Comparison of ENCODE assay signal across 9 cellular contexts in genomic region chr7:75711634-75712494, GRCh38. TPM values are rescaled to one million over a fixed set of nuclear protein-coding genes. Genes with fewer than 3 reads are reported as not detected.
DNase-seq lines count a peak whose midpoint lies in the region; ATAC-seq and TF ChIP-seq lines count a peak whose summit lies in the region.
"Had no signal": no experiment of that assay in that cellular context is flagged by ENCODE, and none has a peak within 500 bp of the region (broad histone marks: within the 10 kb centered on the region; RNA-seq: fewer than 3 reads in every experiment).

No MANE protein-coding gene starts in this region.

- H3K27ac ChIP-seq in DOHH2 (ENCODE audit: low read depth, low read length) (no peak overlapping the region), parathyroid adenoma (peak overlapping the region; percentile 48), neuronal stem cell (replicated peaks; ENCODE audit: low read length) (no peak overlapping the region)

- no CpG with 5 or more reads among the region's 10 CpGs for WGBS in neuronal stem cell (ENCODE audit: extremely low coverage in 2 of 2, insufficient read length in 2 of 2, insufficient replicate concordance in 1 of 2), 2 donors

- H3K9me2 ChIP-seq in DOHH2 (replicated peaks; ENCODE audit: control insufficient read depth, low read length): no peaks in the 10 kb centered on the region

- no peak for ATAC-seq in HG03354 (IDR thresholded peaks at IDR 0.05; ENCODE audit: poor library complexity, severe bottlenecking, unreplicated experiment)

- H3K9me3 Mint-ChIP-seq in activated CD4-positive, alpha-beta T cell treated with anti-CD3 and anti-CD28 coated beads, Interleukin-2, amount 10 ng/mL, durations not matched to agents 7 days and 5 days: peaks cover 15% of the 10 kb centered on the region

- CTCF ChIA-PET in activated CD4-positive, alpha-beta T cell treated with anti-CD3 and anti-CD28 coated beads, Interleukin-2, amount 10 ng/mL, durations not matched to agents 7 days and 5 days (lab: Charles Lee): interaction anchor here (0.6 to 1.1 kb wide), 3 partner anchors 12 to 103 kb away, joined by 3 read pairs; no protein-coding TSS in a partner anchor

- H2AK5ac ChIP-seq in neuronal stem cell (ENCODE audit: low read depth, low read length): no peak overlapping the region

- no peak overlapping the region for H2BK12ac ChIP-seq in neuronal stem cell (ENCODE audit: low read length)

- no peak overlapping the region for H4K8ac ChIP-seq in neuronal stem cell (ENCODE audit: low read depth, low read length)

- peaks cover 2% of the 10 kb centered on the region for H3K36me3 Mint-ChIP-seq in activated CD4-positive, alpha-beta T cell treated with anti-CD3 and anti-CD28 coated beads, Interleukin-2, amount 10 ng/mL, durations not matched to agents 7 days and 5 days (ENCODE audit: low read depth)

- H3K36me3 ChIP-seq in DOHH2 (ENCODE audit: control insufficient read depth, low read length): no peaks in the 10 kb centered on the region
- H3K36me3 ChIP-seq in parathyroid adenoma (ENCODE audit: control insufficient read depth, insufficient read depth, low read length): no peaks in the 10 kb centered on the region
- no peaks in the 10 kb centered on the region for H3K36me3 ChIP-seq in neuronal stem cell (replicated peaks in 1 of 2; ENCODE audit: control insufficient read depth in 2 of 2, insufficient read depth in 2 of 2, low read length in 2 of 2)

- H3K4me1 Mint-ChIP-seq in activated CD4-positive, alpha-beta T cell treated with anti-CD3 and anti-CD28 coated beads, Interleukin-2, amount 10 ng/mL, durations not matched to agents 7 days and 5 days: peaks cover 3% of the 10 kb centered on the region

- POLR2A ChIA-PET in activated CD4-positive, alpha-beta T cell treated with anti-CD3 and anti-CD28 coated beads, Interleukin-2, amount 10 ng/mL, durations not matched to agents 7 days and 5 days (lab: Charles Lee): no interaction called here

- H4K91ac ChIP-seq in neuronal stem cell (ENCODE audit: low read depth, low read length, poor library complexity): no peak overlapping the region

- H3K4me1 ChIP-seq in DOHH2 (ENCODE audit: control insufficient read depth, low read length) (peaks cover 16% of the 10 kb centered on the region), parathyroid adenoma (no peaks in the 10 kb centered on the region), neuronal stem cell (ENCODE audit: control insufficient read depth in 2 of 2, insufficient read depth in 1 of 2, low read depth in 1 of 2, low read length in 2 of 2) (no peaks in the 10 kb centered on the region)

- no peaks in the 10 kb centered on the region for H3F3A ChIP-seq in DOHH2 (ENCODE audit: control insufficient read depth, insufficient read depth)

- no peak overlapping the region for H2BK120ac ChIP-seq in neuronal stem cell (ENCODE audit: low read depth, low read length)

- H4K20me1 ChIP-seq in DOHH2 (ENCODE audit: control insufficient read depth, insufficient read depth, low read depth, low read length): no peaks in the 10 kb centered on the region

- H3K79me1 ChIP-seq in neuronal stem cell (ENCODE audit: low read depth, low read length): peaks cover under 1% of the 10 kb centered on the region

- H2BK5ac ChIP-seq in neuronal stem cell (ENCODE audit: low read length): no peak overlapping the region

- peaks cover 18% of the 10 kb centered on the region for H3K27me3 Mint-ChIP-seq in activated CD4-positive, alpha-beta T cell treated with anti-CD3 and anti-CD28 coated beads, Interleukin-2, amount 10 ng/mL, durations not matched to agents 7 days and 5 days

- no peak overlapping the region for H3K27ac Mint-ChIP-seq in activated CD4-positive, alpha-beta T cell treated with anti-CD3 and anti-CD28 coated beads, Interleukin-2, amount 10 ng/mL, durations not matched to agents 7 days and 5 days

- H3K14ac ChIP-seq in neuronal stem cell (ENCODE audit: low read length): no peak overlapping the region

- H3K18ac ChIP-seq in neuronal stem cell (ENCODE audit: low read length): no peak overlapping the region

- H3K79me2 ChIP-seq in DOHH2 (ENCODE audit: control insufficient read depth, low read length) (no peaks in the 10 kb centered on the region), parathyroid adenoma (peaks cover 4% of the 10 kb centered on the region)

- no peaks in the 10 kb centered on the region; the same call in 1 of the 2 replicates for H3K27me3 ChIP-seq in DOHH2 (ENCODE audit: control insufficient read depth, low read length)
- no peaks in the 10 kb centered on the region for H3K27me3 ChIP-seq in parathyroid adenoma (ENCODE audit: control insufficient read depth, insufficient read depth, low read length)
- H3K27me3 ChIP-seq in neuronal stem cell (ENCODE audit: control insufficient read depth in 3 of 3, insufficient read depth in 3 of 3, low read depth in 1 of 3, low read length in 3 of 3): no peaks in the 10 kb centered on the region

- no peak overlapping the region for H3K4ac ChIP-seq in neuronal stem cell (ENCODE audit: low read length)

- H3K23ac ChIP-seq in neuronal stem cell (ENCODE audit: low read depth, low read length, poor library complexity): no peak overlapping the region

- peak overlapping the region; percentile 35 for H3K4me3 ChIP-seq in DOHH2 (ENCODE audit: low read length)
- no peak overlapping the region for H3K4me3 ChIP-seq in fibroblast of the aortic adventitia (ENCODE audit: low read depth, low read length)
- H3K4me3 ChIP-seq in parathyroid adenoma (ENCODE audit: low read depth, low read length): no peak overlapping the region
- H3K4me3 ChIP-seq in neuronal stem cell (ENCODE audit: low read length in 2 of 2): no peak overlapping the region

- H3K4me2 ChIP-seq in DOHH2 (ENCODE audit: low read length): peak overlapping the region; percentile 65
- H3K4me2 ChIP-seq in parathyroid adenoma (ENCODE audit: low read length): no peak overlapping the region
- no peak overlapping the region for H3K4me2 ChIP-seq in neuronal stem cell (ENCODE audit: insufficient read depth, low read length, poor library complexity, severe bottlenecking)

- no peak overlapping the region for H3K9ac ChIP-seq in parathyroid adenoma
- no peak overlapping the region for H3K9ac ChIP-seq in neuronal stem cell (ENCODE audit: low read depth, low read length, poor library complexity)

- DNase-seq in fibroblast of the aortic adventitia (ENCODE audit: low read depth) (peak; percentile 53), NCI-H1436 (lab: John Stamatoyannopoulos, UW) (no peak), neuronal stem cell (ENCODE audit: low spot score) (no peak)
- no peak for DNase-seq in activated CD4-positive, alpha-beta T cell treated with anti-CD3 and anti-CD28 coated beads, Interleukin-2, amount 10 ng/mL, durations not matched to agents 7 days and 5 days
- DNase-seq: glutamatergic neuron had no signal

- H2BK15ac ChIP-seq in neuronal stem cell (ENCODE audit: low read length): no peak overlapping the region

- H2AFZ ChIP-seq in parathyroid adenoma (no peak overlapping the region), neuronal stem cell (ENCODE audit: low read length) (no peak overlapping the region)

- no peak for TF ChIP-seq CTCF in DOHH2 (IDR thresholded peaks at IDR 0.05; ENCODE audit: low read depth, low read length, poor library complexity, severe bottlenecking)
- TF ChIP-seq CTCF in fibroblast of the aortic adventitia (IDR thresholded peaks at IDR 0.05; ENCODE audit: insufficient read depth, low read length): no peak
- no peak for TF ChIP-seq CTCF in parathyroid adenoma (IDR thresholded peaks at IDR 0.05)

- peaks cover 27% of the 10 kb centered on the region for H3K9me3 ChIP-seq in DOHH2 (ENCODE audit: control insufficient read depth, insufficient read depth, low read length)
- no peaks in the 10 kb centered on the region for H3K9me3 ChIP-seq in parathyroid adenoma (ENCODE audit: control insufficient read depth, low read length)
- H3K9me3 ChIP-seq in neuronal stem cell (replicated peaks in 1 of 2; ENCODE audit: control insufficient read depth in 2 of 2, insufficient read depth in 1 of 2, low read depth in 1 of 2, low read length in 2 of 2): peaks cover 2 to 7% of the 10 kb centered on the region in 2 donors

- no peak overlapping the region for H3K4me3 Mint-ChIP-seq in activated CD4-positive, alpha-beta T cell treated with anti-CD3 and anti-CD28 coated beads, Interleukin-2, amount 10 ng/mL, durations not matched to agents 7 days and 5 days

TF ChIP-seq in PFSK-1, 5 proteins besides CTCF, POLR2A, EP300 and RAD21:
- TF ChIP-seq POLR2AphosphoS5 (IDR thresholded peaks at IDR 0.05; ENCODE audit: low read depth, low read length) (peak; percentile 66; the same call in 1 of the 2 replicates), SIN3A (IDR thresholded peaks at IDR 0.05; ENCODE audit: borderline replicate concordance, insufficient read depth, low read length) (no peak)

RNA-seq across cellular contexts. Expression of gene HIP1, which starts 26.9 kb away (rescaled TPM):
- polyA plus RNA-seq in PFSK-1 (2012; ENCODE audit: insufficient read length, low read depth): 50.5 TPM
- 9.3 and 10.5 TPM in 2 replicates for total RNA-seq in fibroblast of the aortic adventitia (ENCODE audit: low replicate concordance)
- 46.7 TPM for polyA plus RNA-seq in neuronal stem cell (2013, experiment 1 of 2)
- polyA plus RNA-seq in neuronal stem cell (2013, experiment 2 of 2): 48.1 TPM
- 1 to 10 TPM; 2.2 to 2.8 TPM for total RNA-seq in activated CD4-positive, alpha-beta T cell treated with anti-CD3 and anti-CD28 coated beads, Interleukin-2, amount 10 ng/mL, durations not matched to agents 7 days and 5 days
